Comparison of ENCODE assay signal across 13 cellular contexts in the genomic region with DNA sequence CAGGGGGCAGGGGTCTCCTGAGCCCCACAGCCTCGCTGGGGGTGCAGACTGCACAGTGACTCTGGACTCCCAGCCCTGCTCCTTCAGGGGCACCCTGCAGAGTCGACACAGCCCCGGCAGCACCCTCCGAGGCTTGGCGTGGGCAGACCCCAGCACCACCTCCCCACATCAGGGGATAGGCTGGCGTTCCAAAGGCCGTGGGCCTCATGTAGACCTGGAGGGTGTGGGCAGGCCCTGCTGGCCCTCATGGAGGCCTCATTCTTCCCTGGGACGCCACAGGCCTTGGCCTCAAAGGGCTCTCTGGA.
"Had no signal": no experiment of that assay in that cellular context is flagged by ENCODE, and none has a peak within 500 bp of the region (broad histone marks: within the 10 kb centered on the region; RNA-seq: fewer than 3 reads in every experiment).

No MANE protein-coding gene starts in this region.

- DNase-seq: amygdala, brain microvascular endothelial cell, foreskin melanocyte, islet precursor cell, mesendoderm, retina, small intestine, T-helper 9 cell, thyroid gland had no signal

- H3K27ac ChIP-seq: brain microvascular endothelial cell, dorsolateral prefrontal cortex, left ventricle myocardium inferior, parathyroid adenoma, thyroid gland had no signal

- H3K9ac ChIP-seq: parathyroid adenoma had no signal

- H3K36me3 ChIP-seq: brain microvascular endothelial cell, thyroid gland had no signal

- H3K27ac Mint-ChIP-seq: activated naive CD4-positive, alpha-beta T cell treated with anti-CD3 and anti-CD28 coated beads, Interleukin-2, amount 50 U/mL, for 72 hours had no signal

- H3K79me2 ChIP-seq: parathyroid adenoma had no signal

- H3K27me3 ChIP-seq: brain microvascular endothelial cell, dorsolateral prefrontal cortex, thyroid gland had no signal

- H3K4me3 ChIP-seq: dorsolateral prefrontal cortex, left ventricle myocardium inferior, thyroid gland had no signal

- ATAC-seq: activated naive CD4-positive, alpha-beta T cell treated with anti-CD3 and anti-CD28 coated beads, Interleukin-2, amount 50 U/mL, for 72 hours had no signal

- H2AFZ ChIP-seq: parathyroid adenoma had no signal

- H3K9me3 ChIP-seq: left ventricle myocardium inferior, thyroid gland had no signal

- H3K9me3 Mint-ChIP-seq: activated naive CD4-positive, alpha-beta T cell treated with anti-CD3 and anti-CD28 coated beads, Interleukin-2, amount 50 U/mL, for 72 hours had no signal

- H3K4me1 ChIP-seq: parathyroid adenoma, thyroid gland had no signal
